11 cellular contexts compared by ENCODE assay signal in genomic region chr17:28575126-28575795, GRCh38. TPM values are rescaled to one million over a fixed set of nuclear protein-coding genes. Genes with fewer than 3 reads are reported as not detected.
A peak's percentile ranks its signal among the peaks of the same experiment; 100 is the strongest.
DNase-seq lines count a peak whose midpoint lies in the region; ATAC-seq, FAIRE-seq and TF ChIP-seq lines count a peak whose summit lies in the region.
"Had no signal": no experiment of that assay in that cellular context is flagged by ENCODE, and none has a peak within 500 bp of the region (broad histone marks: within the 10 kb centered on the region; RNA-seq: fewer than 3 reads in every experiment).

No MANE protein-coding gene starts in this region.

- H3K27me3 ChIP-seq in BLaER1 = no peaks in the 10 kb centered on the region
- H3K27me3 ChIP-seq in GM12878 (replicated peaks in 1 of 2; ENCODE audit: control insufficient read depth in 2 of 2, insufficient read depth in 2 of 2, low read length in 1 of 2) = no peaks in the 10 kb centered on the region
- H3K27me3 ChIP-seq: cardiac muscle cell had no signal

- H3K4me1 ChIP-seq in BLaER1 (peaks cover 43% of the 10 kb centered on the region), GM12878 (ENCODE audit: control insufficient read depth, insufficient read depth, low read length) (peaks cover 29% of the 10 kb centered on the region)

- no peak for TF ChIP-seq EP300 in GM12878 (IDR thresholded peaks at IDR 0.05; ENCODE audit: borderline replicate concordance in 1 of 2, control insufficient read depth in 1 of 2, low read depth in 2 of 2, low read length in 2 of 2)

- H3K4me2 ChIP-seq in BLaER1 = peak overlapping the region; percentile 77
- H3K4me2 ChIP-seq in GM12878 (ENCODE audit: control insufficient read depth, insufficient read depth) = peak overlapping the region; percentile 84

- no peak for FAIRE-seq in GM12878 (lab: Jason Lieb, UNC)

- POLR2A ChIA-PET in GM12878 (lab: Charles Lee) = interaction anchor here (0.6 to 7.1 kb wide), 13 partner anchors 10 to 375 kb away, joined by 3 to 91 read pairs (median 4); partner anchors contain the start of genes BLTP2, PROCA1, SPAG5 and UNC119

- in situ Hi-C loops in GM12878 (cut with MboI) = no loop called here

- H3K9me3 ChIP-seq in BLaER1 = no peaks in the 10 kb centered on the region
- H3K9me3 ChIP-seq in GM12878 (replicated peaks; ENCODE audit: control insufficient read depth, insufficient read depth, low read length) = no peaks in the 10 kb centered on the region

- H3K36me3 ChIP-seq in BLaER1 (peaks cover 58% of the 10 kb centered on the region), GM12878 (ENCODE audit: control insufficient read depth in 2 of 2, insufficient read depth in 2 of 2, low read length in 1 of 2) (peaks cover 7 to 21% of the 10 kb centered on the region in 2 experiments; a peak in 3 of 4 replicates)

- TF ChIP-seq POLR2A in GM12878 (IDR thresholded peaks at IDR 0.05; ENCODE audit: low read depth, low read length) = no peak

- WGBS in GM12878 (ENCODE audit: insufficient coverage, insufficient replicate concordance, low lambda C conversion rate, missing lambda C conversion rate) = 93% methylated on average over 14 of the region's 14 CpGs

- CTCF ChIA-PET in GM12878 (lab: Yijun Ruan, JAX) = interaction anchor here (0.8 to 4.8 kb wide), 7 partner anchors 16 to 74 kb away, joined by 3 to 56 read pairs (median 4); no protein-coding TSS in a partner anchor

- H2AFZ ChIP-seq in GM12878 (ENCODE audit: control insufficient read depth, low read depth, low read length) = no peak overlapping the region

- BruUV-seq in GM12878 (replicated peaks; lab: Mats Ljungman, UMichigan) = no TSS peak

- H3K79me2 ChIP-seq in GM12878 (ENCODE audit: control insufficient read depth, insufficient read depth, low read length) = peaks cover 35% of the 10 kb centered on the region

- TF ChIP-seq RAD21 in GM12878 (IDR thresholded peaks at IDR 0.05; ENCODE audit: insufficient read depth, low read depth, low read length) = no peak

- H4K20me1 ChIP-seq in BLaER1 (peaks cover 2% of the 10 kb centered on the region), GM12878 (ENCODE audit: control insufficient read depth, insufficient read depth) (no peaks in the 10 kb centered on the region)

- intact Hi-C loops in GM12878 (cut with micrococcal nuclease; ENCODE audit: unreplicated experiment) = no loop called here

- ATAC-seq in GM12878 = no peak
- no peak for ATAC-seq in GM19395 (IDR thresholded peaks at IDR 0.05; ENCODE audit: unreplicated experiment)
- ATAC-seq: left lobe of liver had no signal

- DNase-seq in GM12878 (ENCODE audit: low read depth, low spot score) (no peak), hippocampal formation (lab: John Stamatoyannopoulos, UW) (peak; percentile 31 to 51), NCI-H345 treated with DMSO at 0.1 percent for 48 hours (lab: John Stamatoyannopoulos, UW; ENCODE audit: unreplicated experiment) (no peak), HT-29 (ENCODE audit: low spot score) (no peak), mucosa of gallbladder (ENCODE audit: low spot score) (no peak)
- DNase-seq: NCI-H1092 treated with DMSO at 0.1 percent for 48 hours had no signal

- H3K9ac ChIP-seq in BLaER1 (no peak overlapping the region), GM12878 (ENCODE audit: control insufficient read depth, insufficient read depth, low read length) (no peak overlapping the region; the same call in 1 of the 2 replicates)

- SMC1A ChIA-PET in GM12878 (lab: Charles Lee; ENCODE audit: uncharacterized antibody, unreplicated experiment) = interaction anchor here (1.0 to 2.2 kb wide), 5 partner anchors 14 to 74 kb away, joined by 3 to 10 read pairs (median 3); no protein-coding TSS in a partner anchor

- RAD21 ChIA-PET in GM12878 (lab: Charles Lee; ENCODE audit: unreplicated experiment) = interaction anchor here (1.0 to 3.3 kb wide), 3 partner anchors 24 to 38 kb away, joined by 3 to 38 read pairs (median 3); no protein-coding TSS in a partner anchor

- H3K27ac ChIP-seq in BLaER1 (no peak overlapping the region), GM12878 (ENCODE audit: control insufficient read depth, insufficient read depth) (no peak overlapping the region)
- H3K27ac ChIP-seq: cardiac muscle cell had no signal

- TF ChIP-seq CTCF in GM12873 (IDR thresholded peaks at IDR 0.05; ENCODE audit: insufficient read depth, low read depth, low read length, missing control alignments) = peak; percentile 39
- TF ChIP-seq CTCF in GM12878 (IDR thresholded peaks at IDR 0.05 in 2 of 3, conservative IDR thresholded peaks at IDR 0.05 in 1 of 3; ENCODE audit: control insufficient read depth in 2 of 3, extremely low read depth in 1 of 3, insufficient read depth in 1 of 3, low read depth in 3 of 3, low read length in 3 of 3) = peak; percentile 18 to 37 (median 23); a peak in 4 of 6 replicates

- H3K4me3 ChIP-seq in BLaER1 (peak overlapping the region; percentile 50; the same call in 1 of the 2 replicates), GM12878 (peak overlapping the region; percentile 66)

RNA-seq across cellular contexts. Expression of gene ALDOC, which starts 1.4 kb away (rescaled TPM):
- total RNA-seq in GM12878 (2013; cell fraction: nucleolus; rRNA removed) = 72.5 and 78.6 TPM in 2 replicates
- 110 and 119 TPM in 2 replicates for total RNA-seq in GM12878 (2014; rRNA removed)
- total RNA-seq in GM12878 (2014; rRNA removed; fragmentation: Illumina TruSeq; extraction: Trizol) = 55.9 and 62.4 TPM in 2 replicates
- total RNA-seq in GM12878 (2021) = 59.9 and 71.4 TPM in 2 replicates
- 279 TPM for polyA plus RNA-seq in GM12878 (2011; ENCODE audit: low read depth)
- polyA plus RNA-seq in GM12878 (2011; rRNA removed) = 109 and 268 TPM in 2 replicates
- 315 and 402 TPM in 2 replicates for polyA plus RNA-seq in GM12878 (2011; cell fraction: cytosol; rRNA removed)
- polyA plus RNA-seq in GM12878 (2011; cell fraction: nucleus; rRNA removed) = 308 and 460 TPM in 2 replicates
- polyA plus RNA-seq in GM12878 (2012) = 312 and 405 TPM in 2 replicates
- polyA plus RNA-seq in GM12878 (2014; fragmentation: Illumina TruSeq; extraction: Trizol) = 62.1 and 89.8 TPM in 2 replicates
- 100 to 1,000 TPM in 1 of 2 experiments, 10 to 100 TPM in 1; 66.6 to 107 TPM for polyA plus RNA-seq in GM12878 (2014; fragmentation: Nextera tagmentation; extraction: Ambion mirVana)
- 121 and 140 TPM in 2 replicates for polyA plus RNA-seq in GM12878 (2014; rRNA removed)
- 10 to 100 TPM; 16.0 to 19.3 TPM for polyA plus RNA-seq in GM12878 (2016; fragmentation: Nextera tagmentation; extraction: Ambion mirVana)
- 274 and 308 TPM in 2 replicates for polyA minus RNA-seq in GM12878 (2011; rRNA and poly(A)+ RNA removed)
- 52.6 and 67.9 TPM in 2 replicates for polyA minus RNA-seq in GM12878 (2011; cell fraction: cytosol; rRNA and poly(A)+ RNA removed)
- 59.0 and 74.1 TPM in 2 replicates for polyA minus RNA-seq in GM12878 (2011; cell fraction: nucleus; rRNA and poly(A)+ RNA removed)
- total RNA-seq in HT-29 (2014; rRNA removed; shearing (Covaris generic)) = 43.5 and 46.9 TPM in 2 replicates
- total RNA-seq in mucosa of gallbladder = 39.8 TPM

RNA-seq across cellular contexts. Expression of gene PIGS, which starts 3.9 kb away (rescaled TPM):
- 125 and 128 TPM in 2 replicates for total RNA-seq in GM12878 (2013; cell fraction: nucleolus; rRNA removed)
- 54.7 and 55.1 TPM in 2 replicates for total RNA-seq in GM12878 (2014; rRNA removed)
- total RNA-seq in GM12878 (2014; rRNA removed; fragmentation: Illumina TruSeq; extraction: Trizol) = 32.8 and 36.0 TPM in 2 replicates
- total RNA-seq in GM12878 (2021) = 71.3 and 73.7 TPM in 2 replicates
- polyA plus RNA-seq in GM12878 (2011; ENCODE audit: low read depth) = 37.0 TPM
- 32.2 and 41.7 TPM in 2 replicates for polyA plus RNA-seq in GM12878 (2011; rRNA removed)
- polyA plus RNA-seq in GM12878 (2011; cell fraction: cytosol; rRNA removed) = 80.6 and 93.3 TPM in 2 replicates
- polyA plus RNA-seq in GM12878 (2011; cell fraction: nucleus; rRNA removed) = 105 and 109 TPM in 2 replicates
- polyA plus RNA-seq in GM12878 (2012) = 64.2 and 67.9 TPM in 2 replicates
- polyA plus RNA-seq in GM12878 (2014; fragmentation: Illumina TruSeq; extraction: Trizol) = 62.0 and 70.6 TPM in 2 replicates
- 10 to 100 TPM; 27.5 to 32.2 TPM for polyA plus RNA-seq in GM12878 (2014; fragmentation: Nextera tagmentation; extraction: Ambion mirVana)
- polyA plus RNA-seq in GM12878 (2014; rRNA removed) = 46.8 and 47.0 TPM in 2 replicates
- polyA plus RNA-seq in GM12878 (2016; fragmentation: Nextera tagmentation; extraction: Ambion mirVana) = 10 to 100 TPM; 67.9 to 71.8 TPM
- polyA minus RNA-seq in GM12878 (2011; rRNA and poly(A)+ RNA removed) = 35.0 and 59.7 TPM in 2 replicates
- 27.9 and 28.9 TPM in 2 replicates for polyA minus RNA-seq in GM12878 (2011; cell fraction: cytosol; rRNA and poly(A)+ RNA removed)
- 28.0 and 40.9 TPM in 2 replicates for polyA minus RNA-seq in GM12878 (2011; cell fraction: nucleus; rRNA and poly(A)+ RNA removed)
- 62.5 and 65.8 TPM in 2 replicates for total RNA-seq in HT-29 (2014; rRNA removed; shearing (Covaris generic))
- 65.9 TPM for total RNA-seq in mucosa of gallbladder

RNA-seq across cellular contexts. Expression of gene UNC119, which starts 22.8 kb away (rescaled TPM):
- total RNA-seq in GM12878 (2013; cell fraction: nucleolus; rRNA removed) = 161 and 194 TPM in 2 replicates
- total RNA-seq in GM12878 (2014; rRNA removed) (109 and 117 TPM in 2 replicates), GM12878 (2014; rRNA removed; fragmentation: Illumina TruSeq; extraction: Trizol) (45.6 and 47.2 TPM in 2 replicates), GM12878 (2021) (70.7 and 75.6 TPM in 2 replicates), mucosa of gallbladder (44.0 TPM)
- 22.1 TPM for polyA plus RNA-seq in GM12878 (2011; ENCODE audit: low read depth)
- polyA plus RNA-seq in GM12878 (2011; rRNA removed) (275 and 436 TPM in 2 replicates), GM12878 (2014; fragmentation: Illumina TruSeq; extraction: Trizol) (28.9 and 68.4 TPM in 2 replicates), GM12878 (2014; fragmentation: Nextera tagmentation; extraction: Ambion mirVana) (1 to 10 TPM; 2.7 to 7.4 TPM), GM12878 (2014; rRNA removed) (126 and 135 TPM in 2 replicates), GM12878 (2016; fragmentation: Nextera tagmentation; extraction: Ambion mirVana) (10 to 100 TPM; 38.5 to 46.1 TPM)
- 263 and 384 TPM in 2 replicates for polyA plus RNA-seq in GM12878 (2011; cell fraction: cytosol; rRNA removed)
- polyA plus RNA-seq in GM12878 (2011; cell fraction: nucleus; rRNA removed) = 704 and 944 TPM in 2 replicates
- polyA plus RNA-seq in GM12878 (2012) = 46.6 and 60.8 TPM in 2 replicates
- 124 and 179 TPM in 2 replicates for polyA minus RNA-seq in GM12878 (2011; rRNA and poly(A)+ RNA removed)
- polyA minus RNA-seq in GM12878 (2011; cell fraction: cytosol; rRNA and poly(A)+ RNA removed) = 49.2 and 83.6 TPM in 2 replicates
- polyA minus RNA-seq in GM12878 (2011; cell fraction: nucleus; rRNA and poly(A)+ RNA removed) = 211 and 217 TPM in 2 replicates
- total RNA-seq in HT-29 (2014; rRNA removed; shearing (Covaris generic)) = 28.9 and 36.7 TPM in 2 replicates

RNA-seq across cellular contexts. Expression of gene SPAG5, which starts 23.6 kb away (rescaled TPM):
- total RNA-seq in GM12878 (2013; cell fraction: nucleolus; rRNA removed) = 95.7 and 98.8 TPM in 2 replicates
- 101 and 102 TPM in 2 replicates for total RNA-seq in GM12878 (2014; rRNA removed)
- total RNA-seq in GM12878 (2014; rRNA removed; fragmentation: Illumina TruSeq; extraction: Trizol) = 108 TPM in 2 replicates
- total RNA-seq in GM12878 (2021) = 103 TPM in 2 replicates
- polyA plus RNA-seq in GM12878 (2011; ENCODE audit: low read depth) = 44.0 TPM
- polyA plus RNA-seq in GM12878 (2011; rRNA removed) = 161 and 166 TPM in 2 replicates
- polyA plus RNA-seq in GM12878 (2011; cell fraction: cytosol; rRNA removed) = 122 and 127 TPM in 2 replicates
- polyA plus RNA-seq in GM12878 (2011; cell fraction: nucleus; rRNA removed) = 310 and 371 TPM in 2 replicates
- polyA plus RNA-seq in GM12878 (2012) = 56.6 and 69.1 TPM in 2 replicates
- polyA plus RNA-seq in GM12878 (2014; fragmentation: Illumina TruSeq; extraction: Trizol) = 96.2 and 101 TPM in 2 replicates
- 100 to 1,000 TPM in 1 of 2 experiments, 10 to 100 TPM in 1; 73.5 to 139 TPM for polyA plus RNA-seq in GM12878 (2014; fragmentation: Nextera tagmentation; extraction: Ambion mirVana)
- 84.4 and 86.9 TPM in 2 replicates for polyA plus RNA-seq in GM12878 (2014; rRNA removed)
- 100 to 1,000 TPM; 167 to 171 TPM for polyA plus RNA-seq in GM12878 (2016; fragmentation: Nextera tagmentation; extraction: Ambion mirVana)
- 126 and 150 TPM in 2 replicates for polyA minus RNA-seq in GM12878 (2011; rRNA and poly(A)+ RNA removed)
- polyA minus RNA-seq in GM12878 (2011; cell fraction: cytosol; rRNA and poly(A)+ RNA removed) = 76.2 and 81.5 TPM in 2 replicates
- 168 and 169 TPM in 2 replicates for polyA minus RNA-seq in GM12878 (2011; cell fraction: nucleus; rRNA and poly(A)+ RNA removed)
- 62.5 and 71.2 TPM in 2 replicates for total RNA-seq in HT-29 (2014; rRNA removed; shearing (Covaris generic))
- total RNA-seq in mucosa of gallbladder = 6.4 TPM

RNA-seq across cellular contexts. Expression of gene RSKR, which starts 38.7 kb away (rescaled TPM):
- total RNA-seq in GM12878 (2013; cell fraction: nucleolus; rRNA removed) = 109 and 119 TPM in 2 replicates
- total RNA-seq in GM12878 (2014; rRNA removed) (8.5 and 9.2 TPM in 2 replicates), GM12878 (2014; rRNA removed; fragmentation: Illumina TruSeq; extraction: Trizol) (8.4 and 9.0 TPM in 2 replicates), GM12878 (2021) (11.3 and 13.0 TPM in 2 replicates), mucosa of gallbladder (9.0 TPM)
- 5.3 TPM for polyA plus RNA-seq in GM12878 (2011; ENCODE audit: low read depth)
- polyA plus RNA-seq in GM12878 (2011; rRNA removed) (18.6 and 22.4 TPM in 2 replicates), GM12878 (2014; fragmentation: Illumina TruSeq; extraction: Trizol) (12.7 and 13.9 TPM in 2 replicates), GM12878 (2014; fragmentation: Nextera tagmentation; extraction: Ambion mirVana) (1 to 10 TPM in 1 of 2 experiments, under 1 TPM in 1; 0.52 to 1.0 TPM), GM12878 (2014; rRNA removed) (13.2 and 18.0 TPM in 2 replicates), GM12878 (2016; fragmentation: Nextera tagmentation; extraction: Ambion mirVana) (1 to 10 TPM; 1.7 to 3.6 TPM)
- polyA plus RNA-seq in GM12878 (2011; cell fraction: cytosol; rRNA removed) = 12.7 and 16.3 TPM in 2 replicates
- polyA plus RNA-seq in GM12878 (2011; cell fraction: nucleus; rRNA removed) = 103 and 108 TPM in 2 replicates
- 4.7 and 6.5 TPM in 2 replicates for polyA plus RNA-seq in GM12878 (2012)
- 21.1 and 26.9 TPM in 2 replicates for polyA minus RNA-seq in GM12878 (2011; rRNA and poly(A)+ RNA removed)
- polyA minus RNA-seq in GM12878 (2011; cell fraction: cytosol; rRNA and poly(A)+ RNA removed) = 2.7 and 4.6 TPM in 2 replicates
- polyA minus RNA-seq in GM12878 (2011; cell fraction: nucleus; rRNA and poly(A)+ RNA removed) = 28.4 and 39.0 TPM in 2 replicates
- 11.1 and 12.1 TPM in 2 replicates for total RNA-seq in HT-29 (2014; rRNA removed; shearing (Covaris generic))

Comparison
In these comparisons a context has a peak if more than half of its experiments do, and no peak if none do; other contexts are left out.
1. DNase-seq: peak in hippocampal formation (2 of 2); none in GM12878 (single experiment), NCI-H345 treated with DMSO at 0.1 percent for 48 hours (single experiment), HT-29 (single experiment) and mucosa of gallbladder (single experiment).